Comparison of ENCODE assay signal across 1 cellular context in genomic region chr9:101737705-101738565, GRCh38.
A peak's percentile ranks its signal among the peaks of the same experiment; 100 is the strongest.
TF ChIP-seq lines count a peak whose summit lies in the region.

No MANE protein-coding gene starts in this region.

TF ChIP-seq in WTC11, 78 proteins besides CTCF, POLR2A, EP300 and RAD21 (continued from another document):
- no peak for TF ChIP-seq CBFB (CRISPR knock-in tag; IDR thresholded peaks at IDR 0.05; ENCODE audit: low read depth)
- peak; percentile 78 for TF ChIP-seq MAX (CRISPR knock-in tag; IDR thresholded peaks at IDR 0.05)
- TF ChIP-seq GABPB1 (CRISPR knock-in tag; IDR thresholded peaks at IDR 0.05) = no peak
- no peak for TF ChIP-seq NFATC4 (CRISPR knock-in tag; IDR thresholded peaks at IDR 0.05)
- no peak for TF ChIP-seq ERG (CRISPR knock-in tag; IDR thresholded peaks at IDR 0.05)
- peak; percentile 34; the same call in 1 of the 2 replicates for TF ChIP-seq ZNF263 (CRISPR knock-in tag; IDR thresholded peaks at IDR 0.05; ENCODE audit: low read depth)
